9 cellular contexts compared by ENCODE assay signal in the genomic region with DNA sequence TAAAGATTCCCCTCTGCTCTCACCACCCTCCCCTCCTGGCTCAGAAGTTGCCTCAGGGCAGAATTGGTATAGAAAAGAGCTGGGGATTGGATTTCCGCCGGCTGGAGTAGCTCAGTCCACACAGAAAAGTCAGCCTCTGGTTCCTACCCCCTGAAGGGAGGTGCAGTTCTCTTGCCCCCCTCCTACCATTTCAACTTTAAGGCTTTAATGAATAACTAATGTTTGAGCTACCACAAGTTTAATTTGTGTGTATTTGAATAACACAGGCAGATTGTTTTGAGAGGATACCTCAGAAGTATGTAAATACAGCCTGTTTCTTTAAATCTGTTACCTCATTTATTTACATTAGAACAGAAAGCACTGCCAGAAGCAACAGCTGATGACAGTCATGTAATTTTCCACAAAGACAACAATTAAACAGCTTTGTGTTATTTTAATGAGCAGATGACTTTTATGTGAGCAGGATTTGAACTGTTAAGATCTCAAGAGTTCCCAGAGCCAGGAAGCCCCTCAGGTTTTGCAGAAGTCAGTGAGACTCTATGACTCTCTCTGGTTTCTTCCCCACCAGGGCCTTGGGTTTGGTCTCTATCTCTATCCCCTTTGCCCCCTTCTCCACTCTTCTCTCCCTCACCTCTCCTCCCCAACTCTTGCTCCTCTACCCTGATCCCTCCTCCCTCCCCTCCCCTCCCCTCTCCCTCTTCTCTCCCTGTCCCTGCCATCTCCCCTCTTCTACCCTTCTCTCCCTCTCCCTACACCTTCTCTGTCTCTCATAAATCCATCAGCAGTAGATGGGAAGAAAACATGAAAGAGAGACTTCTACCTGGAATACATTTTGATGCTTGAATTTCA. TPM values are rescaled to one million over a fixed set of nuclear protein-coding genes. Genes with fewer than 3 reads are reported as not detected.
A peak's percentile ranks its signal among the peaks of the same experiment; 100 is the strongest.
DNase-seq lines count a peak whose midpoint lies in the region; ATAC-seq and TF ChIP-seq lines count a peak whose summit lies in the region.
"Had no signal": no experiment of that assay in that cellular context is flagged by ENCODE, and none has a peak within 500 bp of the region (broad histone marks: within the 10 kb centered on the region; RNA-seq: fewer than 3 reads in every experiment).

No MANE protein-coding gene starts in this region.

- intact Hi-C loops in lower lobe of right lung (cut with DNase I), result no loop called here

- H3K27me3 ChIP-seq in brain microvascular endothelial cell (replicated peaks) (no peaks in the 10 kb centered on the region), lower lobe of right lung (ENCODE audit: low read depth) (no peaks in the 10 kb centered on the region), foreskin keratinocyte (no peaks in the 10 kb centered on the region)

- in situ Hi-C loops in brain microvascular endothelial cell (cut with HindIII; ENCODE audit: low pct_ligation_motif_present, low sequenced_read_pairs), result no loop called here

- peaks cover 58% of the 10 kb centered on the region for H3K4me1 ChIP-seq in lower lobe of right lung
- H3K4me1 ChIP-seq in foreskin keratinocyte, result no peaks in the 10 kb centered on the region

- H3K9me3 ChIP-seq in lower lobe of right lung, result no peaks in the 10 kb centered on the region

- TF ChIP-seq CTCF in brain microvascular endothelial cell (IDR thresholded peaks at IDR 0.05; ENCODE audit: low read depth, low read length, missing control alignments) (no peak), lower lobe of right lung (IDR thresholded peaks at IDR 0.05) (no peak), foreskin keratinocyte (conservative IDR thresholded peaks at IDR 0.05) (no peak)

- H3K4me3 ChIP-seq in brain microvascular endothelial cell (ENCODE audit: low read depth, low read length), result no peak overlapping the region
- no peak overlapping the region for H3K4me3 ChIP-seq in lower lobe of right lung

- peak; percentile 14 to 67 for ATAC-seq in lower lobe of right lung
- ATAC-seq in GM21381 (IDR thresholded peaks at IDR 0.05; ENCODE audit: unreplicated experiment), result no peak
- ATAC-seq in foreskin keratinocyte, result no peak

- H3K27ac ChIP-seq in brain microvascular endothelial cell (peak overlapping the region; percentile 8), lower lobe of right lung (no peak overlapping the region), foreskin keratinocyte (no peak overlapping the region)
- H3K27ac ChIP-seq: KMS-11 had no signal

- DNase-seq in COLO668 (lab: John Stamatoyannopoulos, UW; ENCODE audit: unreplicated experiment) (peak; percentile 79), NCI-H2029 (lab: John Stamatoyannopoulos, UW) (peak; percentile 78), brain microvascular endothelial cell (no peak), lower lobe of right lung (no peak), foreskin keratinocyte (no peak), T-helper 9 cell (no peak)
- no peak for DNase-seq in activated naive CD4-positive, alpha-beta T cell treated with anti-CD3 and anti-CD28 coated beads, Interleukin-2, amount 50 U/mL, for 16 hours

- H3K36me3 ChIP-seq in brain microvascular endothelial cell (replicated peaks), result no peaks in the 10 kb centered on the region
- no peaks in the 10 kb centered on the region for H3K36me3 ChIP-seq in lower lobe of right lung

RNA-seq across cellular contexts. Expression of gene DUSP10, which starts 26.3 kb away (rescaled TPM):
- total RNA-seq in lower lobe of right lung (8.7 TPM), foreskin keratinocyte (12.8 and 18.3 TPM in 2 replicates)
- polyA plus RNA-seq in foreskin keratinocyte, result 7.1 and 7.3 TPM in 2 replicates

Comparison
In these comparisons a context has a peak if more than half of its experiments do, and no peak if none do; other contexts are left out.
1. DNase-seq: peak in COLO668 (single experiment) and NCI-H2029 (single experiment); none in brain microvascular endothelial cell (single experiment), lower lobe of right lung (single experiment), activated naive CD4-positive, alpha-beta T cell treated with anti-CD3 and anti-CD28 coated beads, Interleukin-2, amount 50 U/mL, for 16 hours (single experiment), foreskin keratinocyte (0 of 2) and T-helper 9 cell (single experiment).
2. ATAC-seq: peak in lower lobe of right lung (2 of 2); none in GM21381 (single experiment) and foreskin keratinocyte (single experiment).